ENCODE assay signal across 9 cellular contexts in genomic region chr12:8018666-8019581, GRCh38. TPM values are rescaled to one million over a fixed set of nuclear protein-coding genes. Genes with fewer than 3 reads are reported as not detected.
DNase-seq lines count a peak whose midpoint lies in the region; ATAC-seq and TF ChIP-seq lines count a peak whose summit lies in the region.
"Had no signal": no experiment of that assay in that cellular context is flagged by ENCODE, and none has a peak within 500 bp of the region (broad histone marks: within the 10 kb centered on the region; RNA-seq: fewer than 3 reads in every experiment).

No MANE protein-coding gene starts in this region.

- POLR2A ChIA-PET in SK-N-SH (lab: Yijun Ruan, JAX), result interaction anchor here (0.7 kb wide), 1 partner anchor 8 kb away, joined by 3 read pairs; no protein-coding TSS in a partner anchor

- no peaks in the 10 kb centered on the region for H3K79me2 ChIP-seq in SK-N-SH (ENCODE audit: insufficient read depth)

- 8% methylated on average over 17 of the region's 58 CpGs for WGBS in SK-N-SH (ENCODE audit: low lambda C conversion rate)

- H3K4me1 ChIP-seq in SK-N-SH (ENCODE audit: control insufficient read depth in 1 of 2, insufficient read depth in 2 of 2, low read depth in 1 of 2, low read length in 1 of 2) (no peaks in the 10 kb centered on the region), endocrine pancreas (ENCODE audit: control insufficient read depth, insufficient read depth, low read length) (no peaks in the 10 kb centered on the region)

- no peak for TF ChIP-seq EP300 in SK-N-SH (IDR thresholded peaks at IDR 0.05; ENCODE audit: borderline replicate concordance in 1 of 2, low read depth in 1 of 2, low read length in 1 of 2)

- CTCF ChIA-PET in SK-N-SH (lab: Yijun Ruan, JAX), result no interaction called here

- H3F3A ChIP-seq in SK-N-SH (replicated peaks; ENCODE audit: insufficient read depth), result no peaks in the 10 kb centered on the region

- H3K4me2 ChIP-seq in SK-N-SH, result peak overlapping the region; percentile 50

- TF ChIP-seq CTCF in SK-N-SH (IDR thresholded peaks at IDR 0.05), result no peak

- H3K27ac Mint-ChIP-seq in natural killer cell treated with Interleukin-12 subunit alpha and Interleukin-12 subunit beta and Interleukin-15 and Interleukin-18, amount 100 ng/mL, for 72 hours, result no peak overlapping the region
- H3K27ac Mint-ChIP-seq: T-helper 1 cell treated with Interleukin-12 subunit alpha and Interleukin-12 subunit beta and Interleukin-4 antibody, amounts not matched to agents 30 μg/mL and 1 μg/mL, for 36 hours had no signal

- H3K27me3 ChIP-seq in SK-N-SH (ENCODE audit: insufficient read depth), result peaks cover 51% of the 10 kb centered on the region
- no peaks in the 10 kb centered on the region for H3K27me3 ChIP-seq in endocrine pancreas (ENCODE audit: control insufficient read depth, insufficient read depth, low read length)

- no peak overlapping the region for H3K27ac ChIP-seq in SK-N-SH (ENCODE audit: low read depth in 2 of 2, low read length in 1 of 2)

- no peaks in the 10 kb centered on the region for H4K20me1 ChIP-seq in SK-N-SH (ENCODE audit: insufficient read depth)

- H3K9me2 ChIP-seq in SK-N-SH, result no peaks in the 10 kb centered on the region

- DNase-seq in HCEC 1CT (peak; percentile 8), SK-N-SH (peak; percentile 33)
- DNase-seq in natural killer cell treated with Interleukin-12 subunit alpha and Interleukin-12 subunit beta and Interleukin-15 and Interleukin-18, amount 100 ng/mL, for 72 hours (ENCODE audit: low spot score), result no peak

- no peaks in the 10 kb centered on the region for H3K9me3 Mint-ChIP-seq in natural killer cell treated with Interleukin-12 subunit alpha and Interleukin-12 subunit beta and Interleukin-15 and Interleukin-18, amount 100 ng/mL, for 72 hours
- H3K9me3 Mint-ChIP-seq: T-helper 1 cell treated with Interleukin-12 subunit alpha and Interleukin-12 subunit beta and Interleukin-4 antibody, amounts not matched to agents 30 μg/mL and 1 μg/mL, for 36 hours had no signal

- TF ChIP-seq RAD21 in SK-N-SH (IDR thresholded peaks at IDR 0.05; ENCODE audit: low read length), result no peak

- H3K9me3 ChIP-seq in SK-N-SH (no peaks in the 10 kb centered on the region), endocrine pancreas (ENCODE audit: control insufficient read depth, low read length) (no peaks in the 10 kb centered on the region)

- H3K36me3 Mint-ChIP-seq in natural killer cell treated with Interleukin-12 subunit alpha and Interleukin-12 subunit beta and Interleukin-15 and Interleukin-18, amount 100 ng/mL, for 72 hours, result no peaks in the 10 kb centered on the region

- H3K36me3 ChIP-seq in SK-N-SH (replicated peaks in 1 of 2; ENCODE audit: control insufficient read depth in 1 of 2, insufficient read depth in 2 of 2, low read length in 1 of 2) (no peaks in the 10 kb centered on the region), endocrine pancreas (ENCODE audit: control insufficient read depth, insufficient read depth, low read length) (no peaks in the 10 kb centered on the region)

- no peaks in the 10 kb centered on the region for H3K4me1 Mint-ChIP-seq in natural killer cell treated with Interleukin-12 subunit alpha and Interleukin-12 subunit beta and Interleukin-15 and Interleukin-18, amount 100 ng/mL, for 72 hours (ENCODE audit: low read depth in 2 of 2)

- peaks cover 20 to 31% of the 10 kb centered on the region in 2 donors for H3K27me3 Mint-ChIP-seq in natural killer cell treated with Interleukin-12 subunit alpha and Interleukin-12 subunit beta and Interleukin-15 and Interleukin-18, amount 100 ng/mL, for 72 hours

- peak; percentile 60 to 73 for ATAC-seq in natural killer cell treated with Interleukin-12 subunit alpha and Interleukin-12 subunit beta and Interleukin-15 and Interleukin-18, amount 100 ng/mL, for 72 hours
- ATAC-seq in GM18873 (IDR thresholded peaks at IDR 0.05; ENCODE audit: low FRiP score, unreplicated experiment) (no peak), HG03097 (IDR thresholded peaks at IDR 0.05; ENCODE audit: low FRiP score, unreplicated experiment) (no peak), GM19023 (IDR thresholded peaks at IDR 0.05; ENCODE audit: unreplicated experiment) (no peak), HG02840 (IDR thresholded peaks at IDR 0.05; ENCODE audit: low FRiP score, unreplicated experiment) (no peak)

- H3K4me3 ChIP-seq in SK-N-SH (ENCODE audit: low read depth in 2 of 2, low read length in 1 of 2) (peak overlapping the region in 1 of 2 experiments; percentile 7; a peak in 1 of 4 replicates), endocrine pancreas (ENCODE audit: control insufficient read depth, insufficient read depth, low read length) (peak overlapping the region; percentile 28)

- H2AFZ ChIP-seq in SK-N-SH (ENCODE audit: low read depth), result no peak overlapping the region

- H3K4me3 Mint-ChIP-seq in natural killer cell treated with Interleukin-12 subunit alpha and Interleukin-12 subunit beta and Interleukin-15 and Interleukin-18, amount 100 ng/mL, for 72 hours, result peak overlapping the region; percentile 47
- H3K4me3 Mint-ChIP-seq: T-helper 1 cell treated with Interleukin-12 subunit alpha and Interleukin-12 subunit beta and Interleukin-4 antibody, amounts not matched to agents 30 μg/mL and 1 μg/mL, for 36 hours had no signal

- no peak overlapping the region for H3K9ac ChIP-seq in SK-N-SH
- H3K9ac ChIP-seq in endocrine pancreas (ENCODE audit: control insufficient read depth, insufficient read depth, low read length), result no peak overlapping the region

TF ChIP-seq in SK-N-SH, 30 proteins besides CTCF, POLR2A, EP300 and RAD21:
- TF ChIP-seq, protein P1, sequence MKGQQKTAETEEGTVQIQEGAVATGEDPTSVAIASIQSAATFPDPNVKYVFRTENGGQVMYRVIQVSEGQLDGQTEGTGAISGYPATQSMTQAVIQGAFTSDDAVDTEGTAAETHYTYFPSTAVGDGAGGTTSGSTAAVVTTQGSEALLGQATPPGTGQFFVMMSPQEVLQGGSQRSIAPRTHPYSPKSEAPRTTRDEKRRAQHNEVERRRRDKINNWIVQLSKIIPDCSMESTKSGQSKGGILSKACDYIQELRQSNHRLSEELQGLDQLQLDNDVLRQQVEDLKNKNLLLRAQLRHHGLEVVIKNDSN (IDR thresholded peaks at IDR 0.05; ENCODE audit: borderline replicate concordance, low read depth), result no peak
- TF ChIP-seq EZH2phosphoT487 (IDR thresholded peaks at IDR 0.05; ENCODE audit: borderline replicate concordance, low read depth), result peak; percentile 18; the same call in 1 of the 2 replicates
- TF ChIP-seq SIN3A (IDR thresholded peaks at IDR 0.05; ENCODE audit: borderline replicate concordance, low read depth, low read length), result no peak
- TF ChIP-seq USF2 (IDR thresholded peaks at IDR 0.05; ENCODE audit: borderline replicate concordance, low read depth, low read length), result no peak
- no peak for TF ChIP-seq ZBTB33 (IDR thresholded peaks at IDR 0.05; ENCODE audit: borderline replicate concordance, low read depth)
- TF ChIP-seq FOXM1 (IDR thresholded peaks at IDR 0.05; ENCODE audit: low read depth), result no peak
- TF ChIP-seq TCF12 (IDR thresholded peaks at IDR 0.05), result no peak
- TF ChIP-seq RFX5 (IDR thresholded peaks at IDR 0.05; ENCODE audit: low read length), result no peak
- TF ChIP-seq ELF1 (IDR thresholded peaks at IDR 0.05), result no peak

RNA-seq across cellular contexts. Expression of gene FOXJ2, which starts 13.6 kb away (rescaled TPM):
- polyA plus RNA-seq in SK-N-SH (2012; rRNA removed), result 3.0 and 3.4 TPM in 2 replicates
- polyA plus RNA-seq in SK-N-SH (2012; cell fraction: cytosol; rRNA removed), result 3.1 and 3.4 TPM in 2 replicates
- polyA plus RNA-seq in SK-N-SH (2012; cell fraction: nucleus; rRNA removed), result 6.1 and 6.8 TPM in 2 replicates
- 10 to 100 TPM; 16.2 to 17.2 TPM for total RNA-seq in natural killer cell treated with Interleukin-12 subunit alpha and Interleukin-12 subunit beta and Interleukin-15 and Interleukin-18, amount 100 ng/mL, for 72 hours

RNA-seq across cellular contexts. Expression of gene C3AR1, which starts 47.2 kb away (rescaled TPM):
- 1.4 and 1.6 TPM in 2 replicates for polyA plus RNA-seq in SK-N-SH (2012; rRNA removed)
- polyA plus RNA-seq in SK-N-SH (2012; cell fraction: cytosol; rRNA removed), result 1.1 and 1.3 TPM in 2 replicates
- polyA plus RNA-seq in SK-N-SH (2012; cell fraction: nucleus; rRNA removed), result 0.58 and 0.61 TPM in 2 replicates
- 1 to 10 TPM; 1.6 to 2.3 TPM for total RNA-seq in natural killer cell treated with Interleukin-12 subunit alpha and Interleukin-12 subunit beta and Interleukin-15 and Interleukin-18, amount 100 ng/mL, for 72 hours

Comparison
In these comparisons a context has a peak if more than half of its experiments do, and no peak if none do; other contexts are left out.
1. ATAC-seq: peak in natural killer cell treated with Interleukin-12 subunit alpha and Interleukin-12 subunit beta and Interleukin-15 and Interleukin-18, amount 100 ng/mL, for 72 hours (2 of 2); none in GM18873 (single experiment), HG03097 (single experiment), GM19023 (single experiment) and HG02840 (single experiment).